9 cellular contexts compared by ENCODE assay signal in the genomic region with DNA sequence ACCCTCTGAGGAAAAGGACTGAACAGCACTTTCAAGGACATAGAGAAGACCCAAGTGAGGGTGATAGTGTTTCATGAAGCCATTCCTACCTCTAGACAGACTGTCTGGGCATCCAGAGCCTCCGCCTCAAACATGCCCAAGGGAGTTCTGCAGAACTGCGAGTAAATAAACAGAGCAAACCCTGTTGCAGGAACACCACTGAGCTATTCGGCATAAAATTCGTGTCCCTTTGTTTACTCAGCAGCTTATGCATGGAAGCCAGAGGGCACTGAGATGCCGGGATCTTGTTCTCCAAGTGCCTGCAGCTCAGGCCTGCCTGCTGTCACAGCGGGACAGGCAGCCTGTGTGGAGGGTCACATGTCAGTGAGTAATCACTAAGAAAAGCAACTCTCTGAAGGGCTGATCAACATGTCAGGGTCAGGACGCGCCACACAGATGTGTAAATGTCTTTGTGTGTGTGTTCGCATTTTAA.
DNase-seq lines count a peak whose midpoint lies in the region; ATAC-seq, FAIRE-seq and TF ChIP-seq lines count a peak whose summit lies in the region.
"Had no signal": no experiment of that assay in that cellular context is flagged by ENCODE, and none has a peak within 500 bp of the region (broad histone marks: within the 10 kb centered on the region; RNA-seq: fewer than 3 reads in every experiment).

No MANE protein-coding gene starts in this region.

- WGBS in H1 (ENCODE audit: extremely low coverage in 1 of 2, insufficient coverage in 1 of 2, insufficient read length in 1 of 2, insufficient replicate concordance in 2 of 2, low coverage in 1 of 2, low lambda C conversion rate in 2 of 2, missing lambda C conversion rate in 1 of 2), 2 experiments = 28% methylated on average over 9 of the region's 9 CpGs; no CpG with 5 or more reads in 1 of the 2 experiments
- no CpG with 5 or more reads among the region's 9 CpGs for WGBS in mesendoderm (ENCODE audit: extremely low coverage, insufficient coverage, low lambda C conversion rate)

- H3K23me2 ChIP-seq in H1 (ENCODE audit: low read depth, low read length) = no peaks in the 10 kb centered on the region

- H3K79me2 ChIP-seq in H1 (ENCODE audit: control insufficient read depth in 1 of 2, insufficient read depth in 2 of 2, low read length in 2 of 2) (no peaks in the 10 kb centered on the region), mesendoderm (ENCODE audit: control insufficient read depth, insufficient read depth, low read length) (no peaks in the 10 kb centered on the region)

- H3K4ac ChIP-seq in H1 (replicated peaks; ENCODE audit: insufficient read length, low read depth, low read length) = no peak overlapping the region
- H3K4ac ChIP-seq in mesendoderm (ENCODE audit: low read depth, low read length) = no peak overlapping the region

- no peak overlapping the region for H2BK120ac ChIP-seq in H1 (replicated peaks; ENCODE audit: low read depth, low read length)
- H2BK120ac ChIP-seq in mesendoderm (ENCODE audit: low read depth, low read length) = no peak overlapping the region

- no peaks in the 10 kb centered on the region for H4K20me1 ChIP-seq in H1 (replicated peaks in 1 of 2; ENCODE audit: control insufficient read depth in 1 of 2, insufficient read depth in 2 of 2, low read length in 2 of 2)

- H4K8ac ChIP-seq in H1 (ENCODE audit: extremely low read depth, insufficient read depth, low read length) (no peak overlapping the region), mesendoderm (ENCODE audit: low read depth, low read length) (no peak overlapping the region)

- H2BK15ac ChIP-seq in H1 (ENCODE audit: low read length) (no peak overlapping the region), mesendoderm (replicated peaks; ENCODE audit: low read depth) (no peak overlapping the region)

- ATAC-seq in GM21786 (IDR thresholded peaks at IDR 0.05; ENCODE audit: unreplicated experiment) = no peak
- no peak for ATAC-seq in HG03039 (IDR thresholded peaks at IDR 0.05; ENCODE audit: unreplicated experiment)

- H3K14ac ChIP-seq in H1 (ENCODE audit: insufficient read length) = no peak overlapping the region

- H3K27ac ChIP-seq in H1 (ENCODE audit: low read depth, low read length) = no peak overlapping the region
- peak overlapping the region; percentile 28 for H3K27ac ChIP-seq in mesendoderm (ENCODE audit: low read depth, low read length)
- H3K27ac ChIP-seq: C4-2B had no signal

- no peak overlapping the region for H2BK5ac ChIP-seq in H1 (ENCODE audit: low read depth, low read length)
- no peak overlapping the region for H2BK5ac ChIP-seq in mesendoderm (ENCODE audit: low read length)

- H3K23ac ChIP-seq in H1 (ENCODE audit: insufficient read length) (no peak overlapping the region), mesendoderm (ENCODE audit: low read length) (no peak overlapping the region)

- H3K79me1 ChIP-seq in H1 (ENCODE audit: low read depth, low read length) (no peaks in the 10 kb centered on the region), mesendoderm (ENCODE audit: low read length) (no peaks in the 10 kb centered on the region)

- TF ChIP-seq EP300 in H1 (IDR thresholded peaks at IDR 0.05; ENCODE audit: borderline replicate concordance in 1 of 2, low read depth in 2 of 2, low read length in 2 of 2) = peak in 1 of 2 experiments; percentile 25; a peak in 1 of 3 replicates

- peak; percentile 41 for DNase-seq in COLO668 (lab: John Stamatoyannopoulos, UW; ENCODE audit: unreplicated experiment)
- peak; percentile 38 for DNase-seq in NCI-H510A (lab: John Stamatoyannopoulos, UW)
- DNase-seq in H1 (ENCODE audit: low read depth in 1 of 2, low spot score in 2 of 2) = peak; percentile 64 to 80
- DNase-seq in mesendoderm = peak; percentile 97
- no peak for DNase-seq in activated T-cell treated with anti-CD3 and anti-CD28 coated beads, Interleukin-2, amount 50 U/mL, for 1 hour
- DNase-seq in UCSD-AML1 (lab: John Stamatoyannopoulos, UW; ENCODE audit: unreplicated experiment) = no peak

- peak; percentile 87 for FAIRE-seq in H1 (lab: Jason Lieb, UNC)

- CTCF ChIA-PET in H1 (lab: Charles Lee; ENCODE audit: partially characterized antibody) = interaction anchor here (0.6 to 1.3 kb wide), 7 partner anchors 37 to 371 kb away, joined by 3 to 4 read pairs (median 3); no protein-coding TSS in a partner anchor

- no peak overlapping the region for H2BK20ac ChIP-seq in H1 (ENCODE audit: low read length)

- H4K5ac ChIP-seq in H1 (ENCODE audit: insufficient read length, low read depth, low read length) (no peak overlapping the region), mesendoderm (ENCODE audit: low read length) (no peak overlapping the region)

- H2AK5ac ChIP-seq in H1 (ENCODE audit: low read depth, low read length) = no peak overlapping the region
- no peak overlapping the region for H2AK5ac ChIP-seq in mesendoderm (ENCODE audit: low read length)

- no peak overlapping the region for H2BK12ac ChIP-seq in H1 (ENCODE audit: low read depth, low read length)

- H3K9ac ChIP-seq in H1 (replicated peaks in 1 of 4; ENCODE audit: extremely low read depth in 1 of 4, low read depth in 3 of 4, low read length in 3 of 4) (no peak overlapping the region), mesendoderm (ENCODE audit: low read length) (no peak overlapping the region)

- H3K4me2 ChIP-seq in H1 (ENCODE audit: insufficient read depth in 1 of 2, low read depth in 2 of 2, low read length in 2 of 2) = peak overlapping the region; percentile 45 to 50
- H3K4me2 ChIP-seq in mesendoderm (ENCODE audit: low read length) = no peak overlapping the region

- peaks cover 0 to 12% (median 7%) of the 10 kb centered on the region in 4 experiments; a peak in 4 of 7 replicates for H3K4me1 ChIP-seq in H1 (replicated peaks in 1 of 4; ENCODE audit: control insufficient read depth in 3 of 4, insufficient read depth in 4 of 4, low read length in 3 of 4)
- peaks cover 11% of the 10 kb centered on the region for H3K4me1 ChIP-seq in mesendoderm (ENCODE audit: control insufficient read depth, low read depth, low read length)

- H3K4me3 ChIP-seq in H1 (ENCODE audit: extremely low read depth in 1 of 4, insufficient read depth in 2 of 4, low read depth in 3 of 4, low read length in 4 of 4) (0 out of 8 replicates have a peak overlapping the region, but pooled peaks of 1 of the 4 experiments have one; percentile 3), mesendoderm (ENCODE audit: low read length) (no peak overlapping the region)

- H2AFZ ChIP-seq in H1 (ENCODE audit: low read length) = no peak overlapping the region

- no peak for TF ChIP-seq POLR2A in H1 (IDR thresholded peaks at IDR 0.05; ENCODE audit: control extremely low read depth in 1 of 2, low read depth in 2 of 2, low read length in 2 of 2)

- TF ChIP-seq CTCF in H1 (IDR thresholded peaks at IDR 0.05; ENCODE audit: control extremely low read depth in 1 of 3, insufficient read depth in 1 of 3, low read depth in 1 of 3, low read length in 3 of 3) = peak in 2 of 3 experiments; percentile 15 to 32; a peak in 1 of 4 replicates

- H3K36me3 ChIP-seq in H1 (ENCODE audit: control insufficient read depth in 2 of 4, insufficient read depth in 4 of 4, low read length in 3 of 4) (no peaks in the 10 kb centered on the region), mesendoderm (ENCODE audit: control insufficient read depth, insufficient read depth, low read length) (no peaks in the 10 kb centered on the region)

- TF ChIP-seq RAD21 in H1 (IDR thresholded peaks at IDR 0.05 in 1 of 2, conservative IDR thresholded peaks at IDR 0.05 in 1 of 2; ENCODE audit: low read depth in 2 of 2, low read length in 2 of 2) = peak; percentile 45 to 62

- no peaks in the 10 kb centered on the region for H3K27me3 ChIP-seq in H1 (replicated peaks in 1 of 4; ENCODE audit: control insufficient read depth in 3 of 4, extremely low read depth in 1 of 4, insufficient read depth in 3 of 4, low read length in 3 of 4)
- no peaks in the 10 kb centered on the region for H3K27me3 ChIP-seq in mesendoderm (ENCODE audit: insufficient read depth, low read length, poor library complexity)

- POLR2A ChIA-PET in H1 (lab: Charles Lee; ENCODE audit: partially characterized antibody) = no interaction called here

- H3K56ac ChIP-seq in H1 (replicated peaks; ENCODE audit: insufficient read length, low read depth, low read length) = no peak overlapping the region
- H3K56ac ChIP-seq in mesendoderm (ENCODE audit: low read length) = no peak overlapping the region

- H4K91ac ChIP-seq in H1 (replicated peaks; ENCODE audit: insufficient read length, low read length) = no peak overlapping the region

- H3K18ac ChIP-seq in H1 (ENCODE audit: extremely low read depth, low read length) (no peak overlapping the region), mesendoderm (ENCODE audit: low read length) (no peak overlapping the region)

- no peaks in the 10 kb centered on the region; a peak in 1 of 4 replicates for H3K9me3 ChIP-seq in H1 (ENCODE audit: insufficient read depth in 2 of 2, low read depth in 1 of 2, low read length in 1 of 2)

TF ChIP-seq in H1, 55 proteins besides CTCF, POLR2A, EP300 and RAD21 (continues in another document):
- no peak for TF ChIP-seq ASH2L (IDR thresholded peaks at IDR 0.05; ENCODE audit: low read length)
- peak; percentile 81; the same call in 1 of the 2 replicates for TF ChIP-seq JUND (IDR thresholded peaks at IDR 0.05; ENCODE audit: low read length)
- TF ChIP-seq BRCA1 (IDR thresholded peaks at IDR 0.05; ENCODE audit: low read depth, low read length) = no peak
- TF ChIP-seq NRF1 (IDR thresholded peaks at IDR 0.05; ENCODE audit: low read depth, low read length) = no peak
- no peak for TF ChIP-seq TAF7 (optimal IDR thresholded peaks at IDR 0.05; ENCODE audit: borderline replicate concordance, low read depth, low read length)
- TF ChIP-seq SP1 (IDR thresholded peaks at IDR 0.05; ENCODE audit: low read depth, low read length) = peak; percentile 61; the same call in 1 of the 2 replicates
- no peak for TF ChIP-seq CHD1 (IDR thresholded peaks at IDR 0.05; ENCODE audit: low read depth, low read length)
- TF ChIP-seq HDAC6 (IDR thresholded peaks at IDR 0.05; ENCODE audit: low read depth, low read length) = no peak
- TF ChIP-seq MAFK (IDR thresholded peaks at IDR 0.05; ENCODE audit: low read depth, low read length) = no peak; the same call in 1 of the 2 replicates
- no peak for TF ChIP-seq GTF2F1 (IDR thresholded peaks at IDR 0.05; ENCODE audit: borderline replicate concordance, low read depth, low read length)

Comparison
In these comparisons a context has a peak if more than half of its experiments do, and no peak if none do; other contexts are left out.
1. DNase-seq: peak in COLO668 (single experiment), NCI-H510A (single experiment), H1 (2 of 2) and mesendoderm (single experiment); none in activated T-cell treated with anti-CD3 and anti-CD28 coated beads, Interleukin-2, amount 50 U/mL, for 1 hour (single experiment) and UCSD-AML1 (single experiment).